22 cellular contexts compared by ENCODE assay signal in genomic region chrX:129689881-129690280, GRCh38. TPM values are rescaled to one million over a fixed set of nuclear protein-coding genes. Genes with fewer than 3 reads are reported as not detected.
DNase-seq lines count a peak whose midpoint lies in the region; ATAC-seq, FAIRE-seq and TF ChIP-seq lines count a peak whose summit lies in the region.
"Had no signal": no experiment of that assay in that cellular context is flagged by ENCODE, and none has a peak within 500 bp of the region (broad histone marks: within the 10 kb centered on the region; RNA-seq: fewer than 3 reads in every experiment).

No MANE protein-coding gene starts in this region.

- H3K4me3 ChIP-seq in left ventricle myocardium inferior, result no peak overlapping the region
- no peak overlapping the region for H3K4me3 ChIP-seq in heart right ventricle
- no peak overlapping the region for H3K4me3 ChIP-seq in esophagus muscularis mucosa
- no peak overlapping the region for H3K4me3 ChIP-seq in HepG2 (replicated peaks in 1 of 3; ENCODE audit: insufficient read depth in 1 of 3, low read depth in 2 of 3, low read length in 3 of 3)
- H3K4me3 ChIP-seq: BLaER1 had no signal

- BruUV-seq in HepG2 (replicated peaks; lab: Mats Ljungman, UMichigan), result no TSS peak

- TF ChIP-seq POLR2A in esophagus muscularis mucosa (IDR thresholded peaks at IDR 0.05; ENCODE audit: low read depth), result no peak
- no peak for TF ChIP-seq POLR2A in HepG2 (IDR thresholded peaks at IDR 0.05; ENCODE audit: insufficient read depth in 1 of 2, low read depth in 2 of 2, low read length in 2 of 2)

- H3K27ac ChIP-seq in left ventricle myocardium inferior (replicated peaks), result peak overlapping the region; percentile 33
- H3K27ac ChIP-seq in heart right ventricle, result peak overlapping the region in 2 of 10 donors; percentile 31 to 37
- no peak overlapping the region for H3K27ac ChIP-seq in esophagus muscularis mucosa (replicated peaks in 1 of 4)
- H3K27ac ChIP-seq in HepG2 (ENCODE audit: extremely low read length, insufficient read depth, low read length), result no peak overlapping the region
- H3K27ac ChIP-seq: BLaER1 had no signal

- no peak overlapping the region for H2AFZ ChIP-seq in HepG2 (ENCODE audit: low read length)

- POLR2A ChIA-PET in HepG2 (lab: Yijun Ruan, JAX), result no interaction called here

- FAIRE-seq in HepG2 (lab: Jason Lieb, UNC), result no peak
- FAIRE-seq: GM12892, GM18507 had no signal

- H3K4me1 Mint-ChIP-seq in osteocyte (ENCODE audit: unreplicated experiment), result peaks cover 4% of the 10 kb centered on the region
- H3K4me1 Mint-ChIP-seq: CD4-positive, CD25-positive, alpha-beta regulatory T cell; CD8-positive, alpha-beta memory T cell had no signal

- H3K27ac Mint-ChIP-seq in osteocyte (ENCODE audit: unreplicated experiment), result no peak overlapping the region
- H3K27ac Mint-ChIP-seq: CD4-positive, CD25-positive, alpha-beta regulatory T cell; CD8-positive, alpha-beta memory T cell; HFFc6 had no signal

- H3K36me3 ChIP-seq in left ventricle myocardium inferior (no peaks in the 10 kb centered on the region), heart right ventricle (no peaks in the 10 kb centered on the region), esophagus muscularis mucosa (no peaks in the 10 kb centered on the region), HepG2 (replicated peaks in 1 of 2; ENCODE audit: control insufficient read depth in 1 of 2, insufficient read depth in 2 of 2, low read length in 2 of 2) (no peaks in the 10 kb centered on the region)
- H3K36me3 ChIP-seq: BLaER1 had no signal

- H3K9ac ChIP-seq in HepG2 (ENCODE audit: insufficient read depth, low read depth, low read length), result no peak overlapping the region
- H3K9ac ChIP-seq: BLaER1 had no signal

- CTCF ChIA-PET in HepG2 (lab: Yijun Ruan, JAX; ENCODE audit: low intra/inter-chr PET ratio, low total read pairs), result no interaction called here

- H3K4me2 ChIP-seq in HepG2 (ENCODE audit: low read depth, low read length), result no peak overlapping the region

- H3K79me2 ChIP-seq in HepG2 (ENCODE audit: insufficient read depth, low read length), result no peaks in the 10 kb centered on the region

- H3K27me3 ChIP-seq in left ventricle myocardium inferior (ENCODE audit: low read depth), result no peaks in the 10 kb centered on the region
- no peaks in the 10 kb centered on the region for H3K27me3 ChIP-seq in heart right ventricle
- no peaks in the 10 kb centered on the region for H3K27me3 ChIP-seq in esophagus muscularis mucosa
- H3K27me3 ChIP-seq in HepG2 (ENCODE audit: control insufficient read depth in 1 of 2, insufficient read depth in 2 of 2, low read length in 2 of 2), result no peaks in the 10 kb centered on the region

- H3K36me3 Mint-ChIP-seq in osteocyte (ENCODE audit: unreplicated experiment), result no peaks in the 10 kb centered on the region
- H3K36me3 Mint-ChIP-seq: CD4-positive, CD25-positive, alpha-beta regulatory T cell; CD8-positive, alpha-beta memory T cell had no signal

- in situ Hi-C loops in HepG2 (cut with HindIII; ENCODE audit: extremely low pct_ligation_motif_present, low pct_unique_long_range_greater_than_20kb), result no loop called here

- H3K27me3 Mint-ChIP-seq in osteocyte (ENCODE audit: unreplicated experiment), result no peaks in the 10 kb centered on the region
- H3K27me3 Mint-ChIP-seq: CD4-positive, CD25-positive, alpha-beta regulatory T cell had no signal

- TF ChIP-seq CTCF in left ventricle myocardium inferior (IDR thresholded peaks at IDR 0.05; ENCODE audit: borderline replicate concordance) (no peak), heart right ventricle (IDR thresholded peaks at IDR 0.05) (no peak), esophagus muscularis mucosa (IDR thresholded peaks at IDR 0.05) (no peak), osteocyte (IDR thresholded peaks at IDR 0.05) (no peak), HepG2 (CRISPR knock-in tag; IDR thresholded peaks at IDR 0.05) (no peak)

- no peaks in the 10 kb centered on the region for H4K20me1 ChIP-seq in HepG2 (ENCODE audit: insufficient read depth, low read length)
- H4K20me1 ChIP-seq: BLaER1 had no signal

- H3K4me1 ChIP-seq in left ventricle myocardium inferior, result peaks cover 21% of the 10 kb centered on the region
- H3K4me1 ChIP-seq in heart right ventricle, result peaks cover 0 to 24% (median 0%) of the 10 kb centered on the region in 9 donors
- peaks cover 0 to 3% (median 0%) of the 10 kb centered on the region in 4 donors for H3K4me1 ChIP-seq in esophagus muscularis mucosa
- peaks cover 30% of the 10 kb centered on the region for H3K4me1 ChIP-seq in HepG2 (ENCODE audit: insufficient read depth, low read length)

- H3K9me3 ChIP-seq in left ventricle myocardium inferior (replicated peaks) (no peaks in the 10 kb centered on the region), heart right ventricle (no peaks in the 10 kb centered on the region), esophagus muscularis mucosa (no peaks in the 10 kb centered on the region), HepG2 (ENCODE audit: low read length) (no peaks in the 10 kb centered on the region)
- H3K9me3 ChIP-seq: BLaER1 had no signal

- intact Hi-C loops in left ventricle myocardium inferior (cut with micrococcal nuclease) (no loop called here), heart right ventricle (cut with DNase I) (no loop called here), esophagus muscularis mucosa (cut with DNase I) (no loop called here), HepG2 (cut with micrococcal nuclease; ENCODE audit: unreplicated experiment) (no loop called here)

- ATAC-seq in heart right ventricle (no peak), HepG2 (no peak)
- ATAC-seq: HCT116 had no signal

- TF ChIP-seq EP300 in esophagus muscularis mucosa (IDR thresholded peaks at IDR 0.05) (no peak), HepG2 (IDR thresholded peaks at IDR 0.05; ENCODE audit: low read depth in 2 of 2, low read length in 2 of 2) (no peak), HepG2 (CRISPR knock-in tag; IDR thresholded peaks at IDR 0.05; ENCODE audit: borderline replicate concordance) (no peak)

- TF ChIP-seq RAD21 in HepG2 (CRISPR knock-in tag; IDR thresholded peaks at IDR 0.05), result no peak

- no peak for DNase-seq in left ventricle myocardium inferior
- no peak for DNase-seq in heart right ventricle
- DNase-seq in esophagus muscularis mucosa (ENCODE audit: extremely low spot score), result peak; percentile 31
- peak; percentile 40 for DNase-seq in osteocyte (ENCODE audit: extremely low spot score, unreplicated experiment)
- DNase-seq in NCI-H146 (lab: John Stamatoyannopoulos, UW), result no peak
- no peak for DNase-seq in DMS79 treated with DMSO at 0.1 percent for 48 hours (lab: John Stamatoyannopoulos, UW)
- DNase-seq in HepG2 (ENCODE audit: low spot score), result no peak
- DNase-seq: 8988T; CD4-positive, CD25-positive, alpha-beta regulatory T cell; CD8-positive, alpha-beta memory T cell; COR-L47; DMS 273 treated with DMSO at 0.1 percent for 48 hours; DMS53; GDM1; GOT3; H7; HFFc6 had no signal

- H3K9me3 Mint-ChIP-seq in osteocyte (ENCODE audit: unreplicated experiment), result no peaks in the 10 kb centered on the region
- H3K9me3 Mint-ChIP-seq: CD4-positive, CD25-positive, alpha-beta regulatory T cell; CD8-positive, alpha-beta memory T cell; HFFc6 had no signal

- H3K4me3 Mint-ChIP-seq in osteocyte (ENCODE audit: unreplicated experiment), result no peak overlapping the region
- H3K4me3 Mint-ChIP-seq: CD4-positive, CD25-positive, alpha-beta regulatory T cell; CD8-positive, alpha-beta memory T cell; HFFc6 had no signal

- 71 to 93% methylated on average over 4 of the region's 4 CpGs for WGBS in heart right ventricle, 2 donors
- WGBS in esophagus muscularis mucosa, result 87% methylated on average over 4 of the region's 4 CpGs
- WGBS in HepG2 (ENCODE audit: low lambda C conversion rate), result 78% methylated on average over 3 of the region's 4 CpGs

RNA-seq across cellular contexts. Expression of gene APLN, which starts 35.1 kb away (rescaled TPM):
- total RNA-seq in left ventricle myocardium inferior (15.9 TPM), heart right ventricle (10 to 100 TPM in 9 of 10 donors, 1 to 10 TPM in 1; 8.8 to 44.7 (median 14.1) TPM), esophagus muscularis mucosa (under 1 TPM; 0.42 to 0.99 (median 0.78) TPM), osteocyte (0.38 and 0.39 TPM in 2 replicates), HepG2 (2016; rRNA removed; fragmentation: Illumina TruSeq; extraction: Trizol) (0.02 TPM in 1 of 2 replicates, not detected in the other)
- polyA plus RNA-seq in heart right ventricle (1 to 10 TPM; 2.7 to 5.4 TPM), HepG2 (2011; rRNA removed) (0.17 and 0.26 TPM in 2 replicates)
- not detected in 2 replicates for total RNA-seq in HepG2 (2016; cell fraction: cytosol; rRNA removed; fragmentation: Illumina TruSeq; extraction: Trizol; ENCODE audit: low read depth)
- total RNA-seq in HepG2 (2016; cell fraction: insoluble cytoplasmic fraction; rRNA removed; fragmentation: Illumina TruSeq; extraction: Trizol), result 0.06 TPM in 1 of 2 replicates, not detected in the other
- not detected in 2 replicates for total RNA-seq in HepG2 (2016; cell fraction: membrane; rRNA removed; fragmentation: Illumina TruSeq; extraction: Trizol)
- total RNA-seq in HepG2 (2016; cell fraction: nucleus; rRNA removed; fragmentation: Illumina TruSeq; extraction: Trizol), result not detected in 2 replicates
- 0.32 and 0.43 TPM in 2 replicates for polyA plus RNA-seq in HepG2 (2011; cell fraction: cytosol; rRNA removed)
- 0.11 and 0.14 TPM in 2 replicates for polyA plus RNA-seq in HepG2 (2011; cell fraction: nucleus; rRNA removed)
- 0.08 and 0.09 TPM in 2 replicates for polyA plus RNA-seq in HepG2 (2012)
- polyA plus RNA-seq in HepG2 (2016; cell fraction: cytosol; fragmentation: Illumina TruSeq; extraction: Trizol; ENCODE audit: low read depth), result not detected in 2 replicates
- polyA plus RNA-seq in HepG2 (2016; cell fraction: insoluble cytoplasmic fraction; fragmentation: Illumina TruSeq; extraction: Trizol; ENCODE audit: low read depth), result not detected in 2 replicates
- polyA plus RNA-seq in HepG2 (2016; cell fraction: membrane; fragmentation: Illumina TruSeq; extraction: Trizol; ENCODE audit: low read depth), result not detected in 2 replicates
- polyA plus RNA-seq in HepG2 (2016; cell fraction: nucleus; fragmentation: Illumina TruSeq; extraction: Trizol; ENCODE audit: insufficient read depth, low read depth), result not detected in 2 replicates
- 0.80 TPM in 1 of 2 replicates, not detected in the other for polyA minus RNA-seq in HepG2 (2011; rRNA and poly(A)+ RNA removed; ENCODE audit: low replicate concordance)
- polyA minus RNA-seq in HepG2 (2011; cell fraction: cytosol; rRNA and poly(A)+ RNA removed), result 0.20 TPM in 1 of 2 replicates, not detected in the other
- 0.13 TPM in 1 of 2 replicates, not detected in the other for polyA minus RNA-seq in HepG2 (2011; cell fraction: nucleus; rRNA and poly(A)+ RNA removed)
- total RNA-seq: CD4-positive, CD25-positive, alpha-beta regulatory T cell had no signal
- polyA plus RNA-seq: CD4-positive, CD25-positive, alpha-beta regulatory T cell; CD8-positive, alpha-beta memory T cell had no signal

RNA-seq across cellular contexts. Expression of gene XPNPEP2, which starts 48.9 kb away (rescaled TPM):
- 1.3 TPM for total RNA-seq in left ventricle myocardium inferior
- total RNA-seq in heart right ventricle, result 1 to 10 TPM in 1 of 10 donors, under 1 TPM in 9; 0.18 to 2.2 (median 0.52) TPM
- under 1 TPM; 0.22 to 0.99 TPM for polyA plus RNA-seq in heart right ventricle
- total RNA-seq in esophagus muscularis mucosa, result 10 to 100 TPM in 1 of 4 donors, 1 to 10 TPM in 3; 3.3 to 14.4 (median 5.0) TPM
- total RNA-seq in osteocyte, result 0.27 and 0.39 TPM in 2 replicates
- total RNA-seq in HepG2 (2016; rRNA removed; fragmentation: Illumina TruSeq; extraction: Trizol), result 0.49 and 1.1 TPM in 2 replicates
- total RNA-seq in HepG2 (2016; cell fraction: cytosol; rRNA removed; fragmentation: Illumina TruSeq; extraction: Trizol; ENCODE audit: low read depth), result not detected in 2 replicates
- 0.34 and 1.1 TPM in 2 replicates for total RNA-seq in HepG2 (2016; cell fraction: insoluble cytoplasmic fraction; rRNA removed; fragmentation: Illumina TruSeq; extraction: Trizol)
- 0.15 and 0.17 TPM in 2 replicates for total RNA-seq in HepG2 (2016; cell fraction: membrane; rRNA removed; fragmentation: Illumina TruSeq; extraction: Trizol)
- total RNA-seq in HepG2 (2016; cell fraction: nucleus; rRNA removed; fragmentation: Illumina TruSeq; extraction: Trizol), result 0.68 and 1.3 TPM in 2 replicates
- polyA plus RNA-seq in HepG2 (2011; rRNA removed), result 1.8 and 3.8 TPM in 2 replicates
- polyA plus RNA-seq in HepG2 (2011; cell fraction: cytosol; rRNA removed), result 1.5 and 1.7 TPM in 2 replicates
- 3.5 and 4.1 TPM in 2 replicates for polyA plus RNA-seq in HepG2 (2011; cell fraction: nucleus; rRNA removed)
- 3.9 and 5.5 TPM in 2 replicates for polyA plus RNA-seq in HepG2 (2012)
- polyA plus RNA-seq in HepG2 (2016; cell fraction: cytosol; fragmentation: Illumina TruSeq; extraction: Trizol; ENCODE audit: low read depth), result 0.06 and 0.21 TPM in 2 replicates
- polyA plus RNA-seq in HepG2 (2016; cell fraction: insoluble cytoplasmic fraction; fragmentation: Illumina TruSeq; extraction: Trizol; ENCODE audit: low read depth), result 0.59 and 0.69 TPM in 2 replicates
- polyA plus RNA-seq in HepG2 (2016; cell fraction: membrane; fragmentation: Illumina TruSeq; extraction: Trizol; ENCODE audit: low read depth), result 0.15 and 0.25 TPM in 2 replicates
- polyA plus RNA-seq in HepG2 (2016; cell fraction: nucleus; fragmentation: Illumina TruSeq; extraction: Trizol; ENCODE audit: insufficient read depth, low read depth), result 2.0 and 2.7 TPM in 2 replicates
- polyA minus RNA-seq in HepG2 (2011; rRNA and poly(A)+ RNA removed; ENCODE audit: low replicate concordance), result 2.4 TPM in 1 of 2 replicates, not detected in the other
- 0.53 and 1.3 TPM in 2 replicates for polyA minus RNA-seq in HepG2 (2011; cell fraction: cytosol; rRNA and poly(A)+ RNA removed)
- polyA minus RNA-seq in HepG2 (2011; cell fraction: nucleus; rRNA and poly(A)+ RNA removed), result 2.1 and 2.9 TPM in 2 replicates
- total RNA-seq: A673, HFFc6 had no signal

Comparison
In these comparisons a context has a peak if more than half of its experiments do, and no peak if none do; other contexts are left out.
1. DNase-seq: peak in esophagus muscularis mucosa (single experiment) and osteocyte (single experiment); none in left ventricle myocardium inferior (single experiment), heart right ventricle (0 of 2), NCI-H146 (single experiment), DMS79 treated with DMSO at 0.1 percent for 48 hours (single experiment) and HepG2 (single experiment).